In the genomic region with DNA sequence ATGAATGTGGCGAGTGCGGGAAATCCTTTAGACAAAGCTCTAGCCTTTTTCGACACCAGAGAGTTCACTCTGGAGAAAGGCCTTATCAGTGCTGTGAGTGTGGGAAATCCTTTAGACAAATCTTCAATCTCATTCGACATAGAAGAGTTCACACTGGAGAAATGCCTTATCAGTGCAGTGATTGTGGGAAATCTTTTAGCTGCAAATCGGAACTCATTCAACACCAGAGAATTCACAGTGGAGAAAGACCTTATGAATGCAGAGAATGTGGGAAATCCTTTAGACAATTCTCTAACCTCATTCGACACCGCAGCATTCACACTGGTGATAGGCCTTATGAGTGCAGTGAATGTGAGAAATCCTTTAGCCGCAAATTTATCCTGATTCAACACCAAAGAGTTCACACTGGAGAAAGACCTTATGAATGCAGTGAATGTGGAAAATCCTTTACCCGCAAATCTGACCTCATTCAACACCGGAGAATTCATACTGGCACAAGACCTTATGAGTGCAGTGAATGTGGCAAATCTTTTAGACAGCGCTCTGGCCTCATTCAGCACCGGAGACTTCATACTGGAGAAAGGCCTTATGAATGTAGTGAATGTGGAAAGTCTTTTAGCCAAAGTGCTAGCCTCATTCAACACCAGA, we compare ENCODE assay signal across 1 cellular context.
TF ChIP-seq lines count a peak whose summit lies in the region.

No MANE protein-coding gene starts in this region.

TF ChIP-seq in HepG2, 621 proteins besides CTCF, POLR2A, EP300 and RAD21 (continued from another document):
- TF ChIP-seq AHR (CRISPR knock-in tag; IDR thresholded peaks at IDR 0.05) (no peak), ZNF703 (CRISPR knock-in tag; IDR thresholded peaks at IDR 0.05; ENCODE audit: borderline replicate concordance) (no peak), HNRNPLL (IDR thresholded peaks at IDR 0.05; ENCODE audit: low read depth, low read length, poor library complexity, severe bottlenecking) (no peak)
